ENCODE assay signal across 20 cellular contexts in the genomic region with DNA sequence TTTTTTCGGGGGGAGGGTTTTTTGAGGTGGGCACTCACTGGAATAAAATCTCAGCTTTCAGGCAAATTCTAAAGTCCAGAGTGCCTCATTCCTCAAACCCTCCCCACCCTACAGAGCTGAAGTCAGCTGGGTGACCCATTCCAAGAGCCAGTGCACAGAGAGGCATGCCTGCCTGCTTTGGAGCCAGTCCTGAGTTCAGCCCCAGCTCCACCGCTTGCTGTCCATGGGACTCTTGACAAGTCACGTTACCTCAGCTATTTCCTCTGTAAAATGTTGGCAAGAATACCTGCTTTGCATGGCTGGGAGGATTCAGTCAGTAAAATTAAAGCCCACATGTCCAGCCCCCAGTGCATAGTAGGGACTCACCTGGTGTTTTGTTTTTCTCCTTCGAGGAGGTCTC.
"Had no signal": no experiment of that assay in that cellular context is flagged by ENCODE, and none has a peak within 500 bp of the region (broad histone marks: within the 10 kb centered on the region; RNA-seq: fewer than 3 reads in every experiment).

No MANE protein-coding gene starts in this region.

- H3K4me1 Mint-ChIP-seq: naive thymus-derived CD8-positive, alpha-beta T cell; neural crest cell; stimulated activated effector memory CD8-positive, alpha-beta T cell treated with anti-CD3 and anti-CD28 coated beads, Interleukin-12 subunit alpha, Interleukin-12 subunit beta, amount 100 ng/mL, for 72 hours had no signal

- H3K27ac Mint-ChIP-seq: dendritic cell treated with granulocyte-macrophage colony-stimulating factor and Interleukin-4, amounts not matched to agents 40 ng/mL and 50 ng/mL, for 4 days; effector memory CD8-positive, alpha-beta T cell; naive thymus-derived CD8-positive, alpha-beta T cell; stimulated activated effector memory CD8-positive, alpha-beta T cell treated with anti-CD3 and anti-CD28 coated beads, Interleukin-12 subunit alpha, Interleukin-12 subunit beta, amount 100 ng/mL, for 72 hours; type B pancreatic cell had no signal

- H3K27me3 Mint-ChIP-seq: naive thymus-derived CD8-positive, alpha-beta T cell; type B pancreatic cell had no signal

- H3K36me3 Mint-ChIP-seq: naive thymus-derived CD8-positive, alpha-beta T cell; stimulated activated effector memory CD8-positive, alpha-beta T cell treated with anti-CD3 and anti-CD28 coated beads, Interleukin-12 subunit alpha, Interleukin-12 subunit beta, amount 100 ng/mL, for 72 hours; type B pancreatic cell had no signal

- ATAC-seq: effector memory CD8-positive, alpha-beta T cell; left colon; mucosa of descending colon; naive thymus-derived CD8-positive, alpha-beta T cell; right lobe of liver; stimulated activated effector memory CD8-positive, alpha-beta T cell treated with anti-CD3 and anti-CD28 coated beads, Interleukin-12 subunit alpha, Interleukin-12 subunit beta, amount 100 ng/mL, for 72 hours; stimulated activated naive CD8-positive, alpha-beta T cell treated with anti-CD3 and anti-CD28 coated beads, Interleukin-15, Interleukin-2, amounts not matched to agents 100 U/mL and 50 U/mL, for 24 hours had no signal

- H3K36me3 ChIP-seq: esophagus muscularis mucosa, heart left ventricle, ovary, right lobe of liver, suprapubic skin, thyroid gland had no signal

- H3K9me3 Mint-ChIP-seq: dendritic cell treated with granulocyte-macrophage colony-stimulating factor and Interleukin-4, amounts not matched to agents 40 ng/mL and 50 ng/mL, for 4 days; effector memory CD8-positive, alpha-beta T cell; naive thymus-derived CD8-positive, alpha-beta T cell; stimulated activated effector memory CD8-positive, alpha-beta T cell treated with anti-CD3 and anti-CD28 coated beads, Interleukin-12 subunit alpha, Interleukin-12 subunit beta, amount 100 ng/mL, for 72 hours; type B pancreatic cell had no signal

- H3K4me1 ChIP-seq: right lobe of liver had no signal

- H3K4me3 ChIP-seq: esophagus muscularis mucosa, heart left ventricle, mucosa of descending colon, ovary, right lobe of liver, suprapubic skin, thyroid gland had no signal

- H3K27ac ChIP-seq: epithelial cell of prostate, esophagus muscularis mucosa, heart left ventricle, ovary, right lobe of liver, suprapubic skin, thyroid gland had no signal

- H3K27me3 ChIP-seq: esophagus muscularis mucosa, ovary, right lobe of liver, suprapubic skin, thyroid gland had no signal

- DNase-seq: effector memory CD8-positive, alpha-beta T cell; foreskin melanocyte; heart left ventricle; hippocampal formation; left colon; mucosa of descending colon; naive thymus-derived CD8-positive, alpha-beta T cell; ovary; right lobe of liver; stimulated activated CD4-positive, alpha-beta T cell treated with anti-CD3 and anti-CD28 coated beads, Interleukin-4, amount 100 ng/mL, for 1 hour; stimulated activated CD8-positive, alpha-beta memory T cell treated with anti-CD3 and anti-CD28 coated beads, Interleukin-4, amount 100 ng/mL, for 48 hours; stimulated activated naive CD8-positive, alpha-beta T cell treated with anti-CD3 and anti-CD28 coated beads, Interleukin-15, Interleukin-2, amounts not matched to agents 100 U/mL and 50 U/mL, for 24 hours had no signal

- H3K9me3 ChIP-seq: esophagus muscularis mucosa, heart left ventricle, mucosa of descending colon, ovary, right lobe of liver, suprapubic skin, thyroid gland had no signal

- H3K4me3 Mint-ChIP-seq: dendritic cell treated with granulocyte-macrophage colony-stimulating factor and Interleukin-4, amounts not matched to agents 40 ng/mL and 50 ng/mL, for 4 days; effector memory CD8-positive, alpha-beta T cell; naive thymus-derived CD8-positive, alpha-beta T cell; neural crest cell; stimulated activated effector memory CD8-positive, alpha-beta T cell treated with anti-CD3 and anti-CD28 coated beads, Interleukin-12 subunit alpha, Interleukin-12 subunit beta, amount 100 ng/mL, for 72 hours; type B pancreatic cell had no signal
